In the genomic region with DNA sequence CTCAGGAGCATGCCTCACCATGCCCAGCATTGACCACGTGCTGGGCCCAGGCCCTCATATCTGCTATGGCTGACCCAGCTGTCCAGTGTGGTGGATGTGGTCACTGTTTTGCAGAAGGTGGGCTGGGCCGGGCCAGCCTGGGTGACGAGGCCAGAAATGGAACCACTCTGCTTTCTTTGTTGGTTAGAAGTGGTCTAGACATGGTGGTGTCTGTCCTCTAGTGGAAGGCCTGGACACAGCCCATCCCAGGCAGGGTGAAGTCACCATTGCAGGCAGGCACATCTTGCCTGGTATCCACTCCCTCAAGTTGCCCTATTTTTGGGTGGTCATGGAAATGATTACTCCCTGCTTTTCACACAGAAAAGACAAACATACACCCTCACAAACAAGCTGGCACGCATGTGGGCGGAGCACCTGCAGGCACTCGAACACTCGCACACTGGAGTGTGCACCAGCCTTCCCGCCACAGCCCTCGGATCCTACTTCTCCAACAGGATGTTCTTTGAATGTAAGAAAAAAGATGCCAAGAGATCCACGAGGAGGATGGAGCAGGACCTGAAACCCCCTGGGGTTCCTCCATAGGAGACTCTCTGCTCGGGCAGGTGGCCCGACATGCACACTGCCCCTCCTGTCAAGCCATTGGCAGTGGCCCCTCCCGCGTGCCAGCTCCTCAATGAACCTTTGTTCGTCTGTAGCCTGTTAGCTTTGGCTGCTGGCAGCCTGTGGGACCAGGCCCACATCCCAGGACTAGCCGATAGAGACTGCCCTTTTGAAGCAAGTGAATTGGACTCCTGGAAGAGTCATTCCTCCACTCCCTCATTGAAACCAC, we compare ENCODE assay signal across 11 cellular contexts. TPM values are rescaled to one million over a fixed set of nuclear protein-coding genes. Genes with fewer than 3 reads are reported as not detected.
DNase-seq lines count a peak whose midpoint lies in the region; ATAC-seq and TF ChIP-seq lines count a peak whose summit lies in the region.
"Had no signal": no experiment of that assay in that cellular context is flagged by ENCODE, and none has a peak within 500 bp of the region (broad histone marks: within the 10 kb centered on the region; RNA-seq: fewer than 3 reads in every experiment).

No MANE protein-coding gene starts in this region.

- no peak overlapping the region for H3K4me3 Mint-ChIP-seq in activated T-cell treated with anti-CD3 and anti-CD28 coated beads, Interleukin-2, amount 50 U/mL, for 24 hours
- H3K4me3 Mint-ChIP-seq in type B pancreatic cell, result no peak overlapping the region
- H3K4me3 Mint-ChIP-seq: IgD-negative memory B cell had no signal

- peak overlapping the region; percentile 51 for H3K27ac Mint-ChIP-seq in activated T-cell treated with anti-CD3 and anti-CD28 coated beads, Interleukin-2, amount 50 U/mL, for 24 hours
- H3K27ac Mint-ChIP-seq in type B pancreatic cell, result peak overlapping the region; percentile 1
- H3K27ac Mint-ChIP-seq: IgD-negative memory B cell had no signal

- peaks cover 6% of the 10 kb centered on the region for H3K4me1 ChIP-seq in lower lobe of right lung

- peaks cover 8% of the 10 kb centered on the region for H3K36me3 ChIP-seq in lower lobe of right lung

- no peaks in the 10 kb centered on the region for H3K27me3 Mint-ChIP-seq in activated T-cell treated with anti-CD3 and anti-CD28 coated beads, Interleukin-2, amount 50 U/mL, for 24 hours
- no peaks in the 10 kb centered on the region for H3K27me3 Mint-ChIP-seq in type B pancreatic cell
- H3K27me3 Mint-ChIP-seq: IgD-negative memory B cell had no signal

- H3K27me3 ChIP-seq in lower lobe of right lung (ENCODE audit: low read depth), result no peaks in the 10 kb centered on the region

- no peaks in the 10 kb centered on the region for H3K9me3 ChIP-seq in lower lobe of right lung

- DNase-seq in activated T-cell treated with anti-CD3 and anti-CD28 coated beads, Interleukin-2, amount 50 U/mL, for 24 hours, result no peak
- DNase-seq in activated T-cell treated with anti-CD3 and anti-CD28 coated beads, Interleukin-2, amount 50 U/mL, for 48 hours, result no peak
- DNase-seq in lower lobe of right lung (peak; percentile 39), type B pancreatic cell (ENCODE audit: extremely low spot score, unreplicated experiment) (no peak), germinal center (ENCODE audit: low spot score) (no peak)
- DNase-seq: activated CD8-positive, alpha-beta memory T cell treated with anti-CD3 and anti-CD28 coated beads, Interleukin-2, amount 50 U/mL, for 4 hours had no signal

- H3K4me1 Mint-ChIP-seq in activated T-cell treated with anti-CD3 and anti-CD28 coated beads, Interleukin-2, amount 50 U/mL, for 24 hours (ENCODE audit: low read depth), result peaks cover 37% of the 10 kb centered on the region
- peaks cover 5% of the 10 kb centered on the region for H3K4me1 Mint-ChIP-seq in type B pancreatic cell (ENCODE audit: unreplicated experiment)

- ATAC-seq in lower lobe of right lung (peak; percentile 27 to 54), HG02798 (IDR thresholded peaks at IDR 0.05; ENCODE audit: poor library complexity, unreplicated experiment) (no peak), GM18873 (IDR thresholded peaks at IDR 0.05; ENCODE audit: low FRiP score, unreplicated experiment) (no peak)

- intact Hi-C loops in lower lobe of right lung (cut with DNase I), result no loop called here

- TF ChIP-seq CTCF in lower lobe of right lung (IDR thresholded peaks at IDR 0.05) (no peak), type B pancreatic cell (conservative IDR thresholded peaks at IDR 0.05) (no peak)

- H3K27ac ChIP-seq in cingulate gyrus (ENCODE audit: low read depth, low read length) (peak overlapping the region; percentile 87), lower lobe of right lung (no peak overlapping the region)
- H3K27ac ChIP-seq: epithelial cell of prostate had no signal

- no peaks in the 10 kb centered on the region for H3K9me3 Mint-ChIP-seq in activated T-cell treated with anti-CD3 and anti-CD28 coated beads, Interleukin-2, amount 50 U/mL, for 24 hours
- no peaks in the 10 kb centered on the region for H3K9me3 Mint-ChIP-seq in type B pancreatic cell
- H3K9me3 Mint-ChIP-seq: IgD-negative memory B cell had no signal

- peaks cover 12% of the 10 kb centered on the region for H3K36me3 Mint-ChIP-seq in activated T-cell treated with anti-CD3 and anti-CD28 coated beads, Interleukin-2, amount 50 U/mL, for 24 hours (ENCODE audit: low read depth)
- H3K36me3 Mint-ChIP-seq in type B pancreatic cell, result no peaks in the 10 kb centered on the region

- no peak overlapping the region for H3K4me3 ChIP-seq in lower lobe of right lung

RNA-seq across cellular contexts. Expression of gene MLXIP, which starts 38.4 kb away (rescaled TPM):
- total RNA-seq in lower lobe of right lung (55.9 TPM), type B pancreatic cell (ENCODE audit: low replicate concordance) (28.4 and 44.5 TPM in 2 replicates)

RNA-seq across cellular contexts. Expression of gene IL31, which starts 57.1 kb away (rescaled TPM):
- total RNA-seq in lower lobe of right lung (not detected), type B pancreatic cell (ENCODE audit: low replicate concordance) (not detected in 2 replicates)

Comparison
In these comparisons a context has a peak if more than half of its experiments do, and no peak if none do; other contexts are left out.
1. ATAC-seq: peak in lower lobe of right lung (2 of 2); none in HG02798 (single experiment) and GM18873 (single experiment).